In genomic region chr19:16342002-16342715, GRCh38 we compare ENCODE assay signal across 8 cellular contexts. TPM values are rescaled to one million over a fixed set of nuclear protein-coding genes. Genes with fewer than 3 reads are reported as not detected.
DNase-seq lines count a peak whose midpoint lies in the region; ATAC-seq and TF ChIP-seq lines count a peak whose summit lies in the region.

No MANE protein-coding gene starts in this region.

- H3K27me3 Mint-ChIP-seq in IgD-negative memory B cell (no peaks in the 10 kb centered on the region), endodermal cell (ENCODE audit: insufficient read depth) (peaks cover 4% of the 10 kb centered on the region), osteocyte (ENCODE audit: unreplicated experiment) (no peaks in the 10 kb centered on the region)

- H3K4me1 Mint-ChIP-seq in IgD-negative memory B cell (peaks cover 26 to 37% (median 35%) of the 10 kb centered on the region in 3 donors), endodermal cell (no peaks in the 10 kb centered on the region), osteocyte (ENCODE audit: unreplicated experiment) (peaks cover 35% of the 10 kb centered on the region)

- 91 to 93% methylated on average over 8 to 9 of the region's 10 CpGs for WGBS in mesodermal cell (ENCODE audit: insufficient coverage in 2 of 2), 2 experiments
- 58% methylated on average over 10 of the region's 10 CpGs for WGBS in thymus
- 87 to 95% methylated on average over 9 to 10 of the region's 10 CpGs for WGBS in endodermal cell (ENCODE audit: insufficient coverage in 1 of 2, insufficient read length in 1 of 2), 2 experiments

- H3K27me3 ChIP-seq in thymus (ENCODE audit: control insufficient read depth, insufficient read depth) (no peaks in the 10 kb centered on the region), endodermal cell (ENCODE audit: control insufficient read depth, insufficient read depth, low read length, poor library complexity, severe bottlenecking) (no peaks in the 10 kb centered on the region)

- TF ChIP-seq CTCF in endodermal cell (conservative IDR thresholded peaks at IDR 0.05) (no peak), osteocyte (IDR thresholded peaks at IDR 0.05) (no peak)

- H3K9ac ChIP-seq in endodermal cell (ENCODE audit: extremely low read depth, low read length, poor library complexity, severe bottlenecking): no peak overlapping the region

- H3K27ac ChIP-seq in mesodermal cell (ENCODE audit: low read depth, low read length, severe bottlenecking) (peak overlapping the region; percentile 33), thymus (ENCODE audit: low read depth) (peak overlapping the region; percentile 64), endodermal cell (ENCODE audit: low read depth, low read length) (no peak overlapping the region)

- H3K4me3 ChIP-seq in mesodermal cell (ENCODE audit: extremely low read depth, insufficient read depth, low read length, poor library complexity, severe bottlenecking) (no peak overlapping the region), thymus (ENCODE audit: low read length) (no peak overlapping the region), endodermal cell (ENCODE audit: low read length) (no peak overlapping the region)

- H3K4me1 ChIP-seq in mesodermal cell (ENCODE audit: control insufficient read depth, insufficient read depth, low read length, poor library complexity, severe bottlenecking) (peaks cover 25% of the 10 kb centered on the region), thymus (ENCODE audit: control insufficient read depth, insufficient read depth, low read length) (no peaks in the 10 kb centered on the region), endodermal cell (ENCODE audit: control insufficient read depth, insufficient read depth, low read length) (no peaks in the 10 kb centered on the region)

- H3K9me3 Mint-ChIP-seq in IgD-negative memory B cell (no peaks in the 10 kb centered on the region), endodermal cell (no peaks in the 10 kb centered on the region), osteocyte (ENCODE audit: unreplicated experiment) (no peaks in the 10 kb centered on the region)
- peaks cover 0 to 4% of the 10 kb centered on the region in 2 donors for H3K9me3 Mint-ChIP-seq in activated naive CD4-positive, alpha-beta T cell treated with anti-CD3 and anti-CD28 coated beads, Interleukin-2, amount 50 U/mL, for 72 hours

- no peaks in the 10 kb centered on the region for H3K36me3 ChIP-seq in mesodermal cell (ENCODE audit: control insufficient read depth, insufficient read depth, low read length)
- H3K36me3 ChIP-seq in thymus (ENCODE audit: control insufficient read depth, insufficient read depth): no peaks in the 10 kb centered on the region
- H3K36me3 ChIP-seq in endodermal cell (ENCODE audit: control insufficient read depth, insufficient read depth, low read length): no peaks in the 10 kb centered on the region

- peak; percentile 91 for DNase-seq in CD1c-positive myeloid dendritic cell (ENCODE audit: extremely low spot score)
- DNase-seq in activated naive CD4-positive, alpha-beta T cell treated with anti-CD3 and anti-CD28 coated beads, Interleukin-2, amount 50 U/mL, for 72 hours (ENCODE audit: low spot score in 2 of 2): peak in 1 of 2 donors; percentile 54
- DNase-seq in endodermal cell: no peak
- DNase-seq in osteocyte (ENCODE audit: extremely low spot score, unreplicated experiment): no peak

- no peaks in the 10 kb centered on the region for H3K9me3 ChIP-seq in mesodermal cell (ENCODE audit: control insufficient read depth, low read length)
- no peaks in the 10 kb centered on the region for H3K9me3 ChIP-seq in thymus (ENCODE audit: control insufficient read depth)
- no peaks in the 10 kb centered on the region for H3K9me3 ChIP-seq in endodermal cell (ENCODE audit: control insufficient read depth, low read length)

- peak; percentile 53 for ATAC-seq in GM19438 (IDR thresholded peaks at IDR 0.05; ENCODE audit: low read depth, unreplicated experiment)
- peak; percentile 55 to 83 for ATAC-seq in activated naive CD4-positive, alpha-beta T cell treated with anti-CD3 and anti-CD28 coated beads, Interleukin-2, amount 50 U/mL, for 72 hours

- H3K36me3 Mint-ChIP-seq in IgD-negative memory B cell (no peaks in the 10 kb centered on the region), endodermal cell (ENCODE audit: low read depth) (no peaks in the 10 kb centered on the region), osteocyte (ENCODE audit: unreplicated experiment) (no peaks in the 10 kb centered on the region)
- H3K36me3 Mint-ChIP-seq in activated naive CD4-positive, alpha-beta T cell treated with anti-CD3 and anti-CD28 coated beads, Interleukin-2, amount 50 U/mL, for 72 hours: no peaks in the 10 kb centered on the region

- H3K4me3 Mint-ChIP-seq in IgD-negative memory B cell (peak overlapping the region; percentile 58 to 83 (median 71)), endodermal cell (no peak overlapping the region), osteocyte (ENCODE audit: unreplicated experiment) (no peak overlapping the region)

- H3K27ac Mint-ChIP-seq in IgD-negative memory B cell: peak overlapping the region; percentile 94 to 98 (median 97)
- H3K27ac Mint-ChIP-seq in activated naive CD4-positive, alpha-beta T cell treated with anti-CD3 and anti-CD28 coated beads, Interleukin-2, amount 50 U/mL, for 72 hours: peak overlapping the region; percentile 61 to 62
- H3K27ac Mint-ChIP-seq in endodermal cell: no peak overlapping the region
- H3K27ac Mint-ChIP-seq in osteocyte (ENCODE audit: unreplicated experiment): no peak overlapping the region

RNA-seq across cellular contexts. Expression of gene KLF2, which starts 17.5 kb away (rescaled TPM):
- 199 TPM for polyA plus RNA-seq in IgD-negative memory B cell
- total RNA-seq in activated naive CD4-positive, alpha-beta T cell treated with anti-CD3 and anti-CD28 coated beads, Interleukin-2, amount 50 U/mL, for 72 hours: under 1 TPM; 0.56 to 0.57 TPM
- polyA plus RNA-seq in mesodermal cell (2013, experiment 1 of 2): 6.2 TPM
- 3.1 TPM for polyA plus RNA-seq in mesodermal cell (2013, experiment 2 of 2)
- polyA plus RNA-seq in thymus: 16.5 TPM
- 1 to 10 TPM in 1 of 2 donors, under 1 TPM in 1; 0.22 to 1.4 TPM for total RNA-seq in endodermal cell
- 0.25 TPM for polyA plus RNA-seq in endodermal cell (2013, experiment 1 of 2)
- polyA plus RNA-seq in endodermal cell (2013, experiment 2 of 2): 0.17 TPM
- total RNA-seq in osteocyte: 41.4 and 55.5 TPM in 2 replicates

Comparison
In these comparisons a context has a peak if more than half of its experiments do, and no peak if none do; other contexts are left out.
1. H3K27ac Mint-ChIP-seq: peak in IgD-negative memory B cell (3 of 3) and activated naive CD4-positive, alpha-beta T cell treated with anti-CD3 and anti-CD28 coated beads, Interleukin-2, amount 50 U/mL, for 72 hours (2 of 2); none in endodermal cell (single experiment) and osteocyte (single experiment).
2. H3K4me3 Mint-ChIP-seq: peak in IgD-negative memory B cell (4 of 4); none in endodermal cell (single experiment) and osteocyte (single experiment).
3. RNA of gene KLF2, which starts 17.5 kb away (total RNA-seq): 41.4 to 55.5 TPM in osteocyte; 0.22 to 1.4 TPM in endodermal cell and 0.56 to 0.57 TPM in activated naive CD4-positive, alpha-beta T cell treated with anti-CD3 and anti-CD28 coated beads, Interleukin-2, amount 50 U/mL, for 72 hours; every median in the first group is over 10 times any median in the second.